8 cellular contexts compared by ENCODE assay signal in the genomic region with DNA sequence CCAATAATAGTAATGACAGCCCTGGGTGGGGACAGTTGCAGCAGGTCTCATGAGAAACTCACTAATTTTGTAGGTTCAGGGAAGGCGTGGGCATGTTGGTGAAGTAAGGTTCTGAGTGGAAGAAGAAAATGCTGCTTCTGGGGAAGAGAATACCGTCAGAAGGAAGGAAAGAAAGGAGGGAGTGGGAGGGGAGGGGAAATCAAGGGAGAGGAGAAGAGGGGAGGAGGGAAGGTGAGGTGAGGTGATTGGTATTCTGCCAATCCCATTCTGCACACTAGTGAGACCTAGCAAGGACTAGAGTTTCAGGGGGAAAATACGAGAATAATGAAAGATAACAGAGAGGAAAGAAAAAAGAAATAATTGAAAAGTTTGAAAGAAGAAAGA. TPM values are rescaled to one million over a fixed set of nuclear protein-coding genes. Genes with fewer than 3 reads are reported as not detected.
DNase-seq lines count a peak whose midpoint lies in the region; ATAC-seq and TF ChIP-seq lines count a peak whose summit lies in the region.

No MANE protein-coding gene starts in this region.

- H3K36me3 ChIP-seq in heart right ventricle (no peaks in the 10 kb centered on the region), thyroid gland (no peaks in the 10 kb centered on the region)

- peak overlapping the region; percentile 86 for H3K27ac Mint-ChIP-seq in activated naive CD8-positive, alpha-beta T cell treated with anti-CD3 and anti-CD28 coated beads, Interleukin-2, amount 10 ng/mL, durations not matched to agents 7 days and 5 days

- 15 to 23% methylated on average over 3 of the region's 3 CpGs for WGBS in heart right ventricle, 2 donors
- WGBS in thyroid gland, 2 donors, result 20 to 24% methylated on average over 3 of the region's 3 CpGs

- H3K27me3 Mint-ChIP-seq in activated naive CD8-positive, alpha-beta T cell treated with anti-CD3 and anti-CD28 coated beads, Interleukin-2, amount 10 ng/mL, durations not matched to agents 7 days and 5 days, result peaks cover 35% of the 10 kb centered on the region

- H3K27me3 ChIP-seq in heart right ventricle, result peaks cover 0 to 37% (median 9%) of the 10 kb centered on the region in 7 donors
- no peaks in the 10 kb centered on the region for H3K27me3 ChIP-seq in thyroid gland

- intact Hi-C loops in heart right ventricle (cut with DNase I) (loop anchor here in 5 of 10 donors (1.0 to 10.0 kb wide), 6 partner anchors 32 to 454 kb away; partner anchors contain the start of genes MGST3 (in 1 of the 5) and TMCO1 (in 1 of the 5)), Right ventricle myocardium inferior (cut with DNase I) (loop anchor here (5.0 kb wide), 1 partner anchor 99 kb away; the partner anchor contains the start of gene ALDH9A1), left colon (cut with DNase I, micrococcal nuclease) (loop anchor here in 1 of 2 donors (10.0 kb wide), 1 partner anchor 454 kb away; no protein-coding TSS in a partner anchor), thyroid gland (cut with DNase I) (no loop called here)

- TF ChIP-seq CTCF in heart right ventricle (IDR thresholded peaks at IDR 0.05), result no peak
- TF ChIP-seq CTCF in thyroid gland (IDR thresholded peaks at IDR 0.05), result no peak

- H3K4me3 ChIP-seq in heart right ventricle, result peak overlapping the region; percentile 19 to 77 (median 63)
- peak overlapping the region in 2 of 3 donors; percentile 38 to 43 for H3K4me3 ChIP-seq in thyroid gland (replicated peaks in 1 of 3)

- TF ChIP-seq POLR2A in thyroid gland (IDR thresholded peaks at IDR 0.05), result no peak

- H3K27ac ChIP-seq in heart right ventricle (peak overlapping the region in 9 of 10 donors; percentile 22 to 82 (median 65)), thyroid gland (peak overlapping the region; percentile 48 to 78 (median 66))

- H3K9me3 ChIP-seq in heart right ventricle (no peaks in the 10 kb centered on the region), thyroid gland (no peaks in the 10 kb centered on the region)

- H3K4me1 ChIP-seq in heart right ventricle (peaks cover 0 to 28% (median 6%) of the 10 kb centered on the region in 9 donors), thyroid gland (peaks cover 9 to 11% of the 10 kb centered on the region in 2 donors)

- no peaks in the 10 kb centered on the region for H3K9me3 Mint-ChIP-seq in activated naive CD8-positive, alpha-beta T cell treated with anti-CD3 and anti-CD28 coated beads, Interleukin-2, amount 10 ng/mL, durations not matched to agents 7 days and 5 days

- ATAC-seq in heart right ventricle (no peak), Right ventricle myocardium inferior (no peak), left colon (peak; percentile 5), GM18868 (IDR thresholded peaks at IDR 0.05; ENCODE audit: unreplicated experiment) (no peak), GM21717 (IDR thresholded peaks at IDR 0.05; ENCODE audit: unreplicated experiment) (no peak)
- no peak for ATAC-seq in activated naive CD8-positive, alpha-beta T cell treated with anti-CD3 and anti-CD28 coated beads, Interleukin-2, amount 10 ng/mL, durations not matched to agents 7 days and 5 days (ENCODE audit: low read depth)

- H3K4me1 Mint-ChIP-seq in activated naive CD8-positive, alpha-beta T cell treated with anti-CD3 and anti-CD28 coated beads, Interleukin-2, amount 10 ng/mL, durations not matched to agents 7 days and 5 days, result peaks cover 20% of the 10 kb centered on the region

- POLR2A ChIA-PET in activated naive CD8-positive, alpha-beta T cell treated with anti-CD3 and anti-CD28 coated beads, Interleukin-2, amount 10 ng/mL, durations not matched to agents 7 days and 5 days (lab: Charles Lee), result interaction anchor here (1.0 to 1.8 kb wide), 3 partner anchors 32 to 170 kb away, joined by 3 to 4 read pairs (median 4); partner anchors contain the start of genes ALDH9A1, MGST3 and TMCO1

- H3K36me3 Mint-ChIP-seq in activated naive CD8-positive, alpha-beta T cell treated with anti-CD3 and anti-CD28 coated beads, Interleukin-2, amount 10 ng/mL, durations not matched to agents 7 days and 5 days, result no peaks in the 10 kb centered on the region

- peak overlapping the region; percentile 89 for H3K4me3 Mint-ChIP-seq in activated naive CD8-positive, alpha-beta T cell treated with anti-CD3 and anti-CD28 coated beads, Interleukin-2, amount 10 ng/mL, durations not matched to agents 7 days and 5 days

- no peak for DNase-seq in heart right ventricle
- DNase-seq in Right ventricle myocardium inferior (ENCODE audit: missing footprints), result no peak
- no peak for DNase-seq in activated naive CD8-positive, alpha-beta T cell treated with anti-CD3 and anti-CD28 coated beads, Interleukin-2, amount 10 ng/mL, durations not matched to agents 7 days and 5 days
- DNase-seq in left colon, result no peak
- DNase-seq in thyroid gland, result peak in 1 of 2 donors; percentile 8
- DNase-seq in Kasumi-1 (lab: John Stamatoyannopoulos, UW), result no peak

RNA-seq across cellular contexts. Expression of gene MGST3, which starts 32.4 kb away (rescaled TPM):
- total RNA-seq in heart right ventricle, result 1,000 to 10,000 TPM in 1 of 10 donors, 100 to 1,000 TPM in 9; 545 to 1,002 (median 844) TPM
- polyA plus RNA-seq in heart right ventricle, result 100 to 1,000 TPM; 425 to 837 TPM
- 628 TPM for total RNA-seq in Right ventricle myocardium inferior
- total RNA-seq in activated naive CD8-positive, alpha-beta T cell treated with anti-CD3 and anti-CD28 coated beads, Interleukin-2, amount 10 ng/mL, durations not matched to agents 7 days and 5 days, result 10 to 100 TPM; 61.1 to 62.3 TPM
- total RNA-seq in left colon, result 100 to 1,000 TPM; 366 to 451 TPM
- 100 to 1,000 TPM; 146 to 366 (median 307) TPM for total RNA-seq in thyroid gland

RNA-seq across cellular contexts. Expression of gene LRRC52, which starts 54.9 kb away (rescaled TPM):
- total RNA-seq in heart right ventricle, result 1 to 10 TPM in 1 of 10 donors, under 1 TPM in 6, not detected in 3; 0.42 to 1.6 (median 0.57) TPM
- polyA plus RNA-seq in heart right ventricle, result under 1 TPM; 0.16 to 0.44 TPM
- 0.30 TPM for total RNA-seq in Right ventricle myocardium inferior
- not detected for total RNA-seq in activated naive CD8-positive, alpha-beta T cell treated with anti-CD3 and anti-CD28 coated beads, Interleukin-2, amount 10 ng/mL, durations not matched to agents 7 days and 5 days
- not detected for total RNA-seq in left colon
- total RNA-seq in thyroid gland, result under 1 TPM in 1 of 4 donors, not detected in 3; 0.27 TPM
